Comparison of ENCODE assay signal across 1 cellular context in genomic region chr20:41734506-41734945, GRCh38.
TF ChIP-seq lines count a peak whose summit lies in the region.

No MANE protein-coding gene starts in this region.

TF ChIP-seq in HepG2, 621 proteins besides CTCF, POLR2A, EP300 and RAD21 (continued from another document):
- no peak for TF ChIP-seq ZNF484 (CRISPR knock-in tag; IDR thresholded peaks at IDR 0.05; ENCODE audit: borderline replicate concordance, low read depth)
- TF ChIP-seq ZNF12 (CRISPR knock-in tag; IDR thresholded peaks at IDR 0.05), result no peak
- peak; percentile 47; the same call in 1 of the 2 replicates for TF ChIP-seq MEIS2 (CRISPR knock-in tag; IDR thresholded peaks at IDR 0.05)
- 0 out of 2 replicates have a peak, but pooled peaks have one; percentile 38 for TF ChIP-seq ZNF350 (CRISPR knock-in tag; IDR thresholded peaks at IDR 0.05; ENCODE audit: borderline replicate concordance, low read depth)
- peak; percentile 88 for TF ChIP-seq EHMT2 (IDR thresholded peaks at IDR 0.05; ENCODE audit: borderline replicate concordance, low read depth, low read length)
